In genomic region chr17:44546711-44547606, GRCh38 we compare ENCODE assay signal across 1 cellular context.
A peak's percentile ranks its signal among the peaks of the same experiment; 100 is the strongest.
TF ChIP-seq lines count a peak whose summit lies in the region.

No MANE protein-coding gene starts in this region.

TF ChIP-seq in SK-N-SH, 30 proteins besides CTCF, POLR2A, EP300 and RAD21 (continued from another document):
- TF ChIP-seq, protein P1, sequence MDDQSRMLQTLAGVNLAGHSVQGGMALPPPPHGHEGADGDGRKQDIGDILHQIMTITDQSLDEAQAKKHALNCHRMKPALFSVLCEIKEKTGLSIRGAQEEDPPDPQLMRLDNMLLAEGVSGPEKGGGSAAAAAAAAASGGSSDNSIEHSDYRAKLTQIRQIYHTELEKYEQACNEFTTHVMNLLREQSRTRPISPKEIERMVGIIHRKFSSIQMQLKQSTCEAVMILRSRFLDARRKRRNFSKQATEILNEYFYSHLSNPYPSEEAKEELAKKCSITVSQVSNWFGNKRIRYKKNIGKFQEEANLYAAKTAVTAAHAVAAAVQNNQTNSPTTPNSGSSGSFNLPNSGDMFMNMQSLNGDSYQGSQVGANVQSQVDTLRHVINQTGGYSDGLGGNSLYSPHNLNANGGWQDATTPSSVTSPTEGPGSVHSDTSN (IDR thresholded peaks at IDR 0.05), result peak; percentile 70
- no peak for TF ChIP-seq IRF3 (IDR thresholded peaks at IDR 0.05; ENCODE audit: low read depth, low read length)
- TF ChIP-seq FOSL2 (IDR thresholded peaks at IDR 0.05; ENCODE audit: borderline replicate concordance, low read depth), result peak; percentile 88
- no peak for TF ChIP-seq FOXM1 (IDR thresholded peaks at IDR 0.05; ENCODE audit: low read depth)
- TF ChIP-seq MXI1 (IDR thresholded peaks at IDR 0.05; ENCODE audit: low read depth, low read length), result no peak
- no peak for TF ChIP-seq SMC3 (IDR thresholded peaks at IDR 0.05; ENCODE audit: low read depth, low read length)
- no peak for TF ChIP-seq GATA2 (CRISPR knock-in tag; IDR thresholded peaks at IDR 0.05)
- no peak for TF ChIP-seq NRF1 (IDR thresholded peaks at IDR 0.05; ENCODE audit: low read depth, low read length)
- peak; percentile 37; the same call in 1 of the 2 replicates for TF ChIP-seq YY1 (IDR thresholded peaks at IDR 0.05; ENCODE audit: low read depth)
- no peak for TF ChIP-seq CHD2 (IDR thresholded peaks at IDR 0.05; ENCODE audit: low read length, partially characterized antibody)
- no peak for TF ChIP-seq MEF2A (IDR thresholded peaks at IDR 0.05; ENCODE audit: borderline replicate concordance, low read depth)
- TF ChIP-seq, protein P2, sequence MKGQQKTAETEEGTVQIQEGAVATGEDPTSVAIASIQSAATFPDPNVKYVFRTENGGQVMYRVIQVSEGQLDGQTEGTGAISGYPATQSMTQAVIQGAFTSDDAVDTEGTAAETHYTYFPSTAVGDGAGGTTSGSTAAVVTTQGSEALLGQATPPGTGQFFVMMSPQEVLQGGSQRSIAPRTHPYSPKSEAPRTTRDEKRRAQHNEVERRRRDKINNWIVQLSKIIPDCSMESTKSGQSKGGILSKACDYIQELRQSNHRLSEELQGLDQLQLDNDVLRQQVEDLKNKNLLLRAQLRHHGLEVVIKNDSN (IDR thresholded peaks at IDR 0.05; ENCODE audit: borderline replicate concordance, low read depth), result peak; percentile 62
- peak; percentile 46; the same call in 1 of the 2 replicates for TF ChIP-seq TCF12 (IDR thresholded peaks at IDR 0.05)
- no peak for TF ChIP-seq EZH2phosphoT487 (IDR thresholded peaks at IDR 0.05; ENCODE audit: borderline replicate concordance, low read depth)
- TF ChIP-seq JUND (IDR thresholded peaks at IDR 0.05), result peak; percentile 79
- TF ChIP-seq MAX (IDR thresholded peaks at IDR 0.05; ENCODE audit: low read depth), result 0 out of 2 replicates have a peak, but pooled peaks have one; percentile 30
- TF ChIP-seq NFIC (IDR thresholded peaks at IDR 0.05; ENCODE audit: borderline replicate concordance), result no peak
- TF ChIP-seq TEAD4 (IDR thresholded peaks at IDR 0.05; ENCODE audit: borderline replicate concordance, insufficient read depth), result 0 out of 2 replicates have a peak, but pooled peaks have one; percentile 16
